In genomic region chr7:129191272-129191671, GRCh38 we compare ENCODE assay signal across 17 cellular contexts. TPM values are rescaled to one million over a fixed set of nuclear protein-coding genes. Genes with fewer than 3 reads are reported as not detected.
A peak's percentile ranks its signal among the peaks of the same experiment; 100 is the strongest.
DNase-seq lines count a peak whose midpoint lies in the region; ATAC-seq and TF ChIP-seq lines count a peak whose summit lies in the region.
"Had no signal": no experiment of that assay in that cellular context is flagged by ENCODE, and none has a peak within 500 bp of the region (broad histone marks: within the 10 kb centered on the region; RNA-seq: fewer than 3 reads in every experiment).

No MANE protein-coding gene starts in this region.

- CTCF ChIA-PET in HEK293 (lab: Yijun Ruan, JAX) = interaction anchor here (1.6 kb wide), 1 partner anchor 28 kb away, joined by 7 read pairs; no protein-coding TSS in a partner anchor

- WGBS in trophoblast cell (ENCODE audit: extremely low coverage, insufficient coverage, insufficient read length) = no CpG with 5 or more reads among the region's 3 CpGs
- 48% methylated on average over 3 of the region's 3 CpGs for WGBS in suprapubic skin

- no peak overlapping the region for H3K23ac ChIP-seq in trophoblast cell (ENCODE audit: low read length)

- H2BK12ac ChIP-seq in trophoblast cell (ENCODE audit: low read length) = no peak overlapping the region

- no peak overlapping the region for H3K4ac ChIP-seq in trophoblast cell (ENCODE audit: low read depth, low read length)

- TF ChIP-seq POLR2A in suprapubic skin (IDR thresholded peaks at IDR 0.05) = no peak

- no peak overlapping the region for H2AFZ ChIP-seq in DND-41 (ENCODE audit: low read depth, low read length)
- H2AFZ ChIP-seq in trophoblast cell (ENCODE audit: insufficient read depth, low read length, poor library complexity) = no peak overlapping the region

- TF ChIP-seq EP300 in suprapubic skin (IDR thresholded peaks at IDR 0.05) = no peak

- no peak overlapping the region for H4K12ac ChIP-seq in trophoblast cell (ENCODE audit: low read depth, low read length)

- H3K4me3 ChIP-seq in DND-41 (ENCODE audit: low read depth in 1 of 2, low read length in 2 of 2) = no peak overlapping the region
- H3K4me3 ChIP-seq in HEK293 (ENCODE audit: low read depth, low read length) = no peak overlapping the region
- H3K4me3 ChIP-seq in trophoblast cell (ENCODE audit: low read depth, low read length) = no peak overlapping the region
- H3K4me3 ChIP-seq in suprapubic skin = no peak overlapping the region
- H3K4me3 ChIP-seq: K562 had no signal

- H3K79me2 ChIP-seq in DND-41 (ENCODE audit: insufficient read depth, low read length) = no peaks in the 10 kb centered on the region; the same call in none of the 2 replicates
- H3K79me2 ChIP-seq in trophoblast cell (ENCODE audit: control insufficient read depth, insufficient read depth, low read length, poor library complexity) = peaks cover 12% of the 10 kb centered on the region

- no peak overlapping the region for H3K27ac ChIP-seq in DND-41 (ENCODE audit: low read length)
- H3K27ac ChIP-seq in HEK293 (ENCODE audit: extremely low read depth, low read depth, low read length) = no peak overlapping the region
- no peak overlapping the region for H3K27ac ChIP-seq in trophoblast cell (ENCODE audit: low read depth, low read length)
- H3K27ac ChIP-seq in suprapubic skin = no peak overlapping the region

- H3K9ac ChIP-seq in DND-41 (ENCODE audit: low read depth, low read length) (no peak overlapping the region), trophoblast cell (ENCODE audit: low read length) (no peak overlapping the region)

- H3K27me3 ChIP-seq in DND-41 (ENCODE audit: insufficient read depth, low read length, poor library complexity) = peaks cover 30% of the 10 kb centered on the region
- H3K27me3 ChIP-seq in trophoblast cell (ENCODE audit: insufficient read depth, low read length) = no peaks in the 10 kb centered on the region
- no peaks in the 10 kb centered on the region for H3K27me3 ChIP-seq in suprapubic skin

- H3K18ac ChIP-seq in trophoblast cell (ENCODE audit: low read length) = peak overlapping the region; percentile 23

- H3K4me2 ChIP-seq in DND-41 (ENCODE audit: insufficient read depth, low read length) (peak overlapping the region; percentile 25; the same call in 1 of the 2 replicates), trophoblast cell (ENCODE audit: low read length) (no peak overlapping the region)

- H4K91ac ChIP-seq in trophoblast cell (ENCODE audit: low read depth, low read length) = no peak overlapping the region

- DNase-seq in DND-41 = no peak
- DNase-seq in left lobe of liver (ENCODE audit: low spot score) = no peak
- DNase-seq in trophoblast cell = no peak
- DNase-seq in NCI-H2171 (lab: John Stamatoyannopoulos, UW) = no peak
- DNase-seq in suprapubic skin (ENCODE audit: low spot score in 2 of 2) = no peak
- DNase-seq in SIG-M5 (lab: John Stamatoyannopoulos, UW) = no peak
- DNase-seq: ACHN; Calu3; CD4-positive, alpha-beta memory T cell; DMS53; NCI-H1417 treated with DMSO at 0.1 percent for 48 hours; NCI-H2029; NCI-H510A; Right ventricle myocardium superior had no signal

- POLR2A ChIA-PET in HEK293 (lab: Yijun Ruan, JAX) = no interaction called here

- H3K36me3 ChIP-seq in DND-41 (ENCODE audit: insufficient read depth, low read length) = no peaks in the 10 kb centered on the region; the same call in 1 of the 2 replicates
- H3K36me3 ChIP-seq in HEK293 (ENCODE audit: control insufficient read depth in 2 of 2, insufficient read depth in 1 of 2, low read length in 2 of 2) = peaks cover 4 to 24% of the 10 kb centered on the region in 2 experiments; a peak in 2 of 3 replicates
- H3K36me3 ChIP-seq in trophoblast cell (ENCODE audit: control insufficient read depth in 1 of 2, insufficient read depth in 2 of 2, low read length in 2 of 2) = no peaks in the 10 kb centered on the region
- no peaks in the 10 kb centered on the region for H3K36me3 ChIP-seq in suprapubic skin

- TF ChIP-seq CTCF in DND-41 (IDR thresholded peaks at IDR 0.05; ENCODE audit: borderline replicate concordance, extremely low read depth, low read length, poor library complexity, severe bottlenecking) (no peak), HEK293 (tag by site-specific recombination; IDR thresholded peaks at IDR 0.05) (no peak), suprapubic skin (IDR thresholded peaks at IDR 0.05) (no peak)

- H3K9me3 ChIP-seq in DND-41 (ENCODE audit: insufficient read depth, low read length, severe bottlenecking) (no peaks in the 10 kb centered on the region), HEK293 (ENCODE audit: control insufficient read depth, insufficient read depth, low read depth, low read length) (no peaks in the 10 kb centered on the region), trophoblast cell (ENCODE audit: insufficient read depth, low read depth, low read length) (no peaks in the 10 kb centered on the region), suprapubic skin (no peaks in the 10 kb centered on the region)

- no peak overlapping the region for H4K8ac ChIP-seq in trophoblast cell (ENCODE audit: low read depth, low read length)

- H2BK5ac ChIP-seq in trophoblast cell (ENCODE audit: low read depth, low read length, poor library complexity) = no peak overlapping the region

- H2BK120ac ChIP-seq in trophoblast cell (ENCODE audit: insufficient read depth, low read length, poor library complexity) = no peak overlapping the region

- no peak for ATAC-seq in DND-41 (ENCODE audit: insufficient read depth, low read depth)
- peak; percentile 9 for ATAC-seq in left lobe of liver
- ATAC-seq: K562, SK-N-SH treated with all-trans-retinoic acid at 6 μM for 48 hours had no signal

- H3K4me1 ChIP-seq in DND-41 (ENCODE audit: insufficient read depth, low read length) (peaks cover 27% of the 10 kb centered on the region), HEK293 (ENCODE audit: control insufficient read depth, insufficient read depth, low read length) (no peaks in the 10 kb centered on the region; the same call in 1 of the 2 replicates), trophoblast cell (ENCODE audit: control insufficient read depth in 1 of 2, insufficient read depth in 2 of 2, low read length in 2 of 2) (peaks cover 10 to 11% of the 10 kb centered on the region in 2 experiments), suprapubic skin (peaks cover 33% of the 10 kb centered on the region)

- H3K79me1 ChIP-seq in trophoblast cell (ENCODE audit: low read length) = peaks cover 10% of the 10 kb centered on the region

- no peak overlapping the region for H3K14ac ChIP-seq in trophoblast cell (ENCODE audit: low read length)

- H4K20me1 ChIP-seq in DND-41 (ENCODE audit: insufficient read depth, low read length) = peaks cover 15% of the 10 kb centered on the region; the same call in 1 of the 2 replicates

- no peak overlapping the region for H2AK5ac ChIP-seq in trophoblast cell (ENCODE audit: low read length)

TF ChIP-seq in HEK293, 187 proteins besides CTCF, POLR2A, EP300 and RAD21 (continues in another document):
- TF ChIP-seq ZNF155 (tag by site-specific recombination; IDR thresholded peaks at IDR 0.05) (no peak), ZNF600 (tag by site-specific recombination; IDR thresholded peaks at IDR 0.05) (peak; percentile 62), ZNF274 (IDR thresholded peaks at IDR 0.05; ENCODE audit: low read length) (no peak), ZNF274 (tag by site-specific recombination; IDR thresholded peaks at IDR 0.05; ENCODE audit: borderline replicate concordance) (no peak), ZNF214 (tag by site-specific recombination; IDR thresholded peaks at IDR 0.05; ENCODE audit: borderline replicate concordance) (no peak), ZFP37 (tag by site-specific recombination; IDR thresholded peaks at IDR 0.05) (no peak)

RNA-seq across cellular contexts. Expression of gene SMO, which starts 2.8 kb away (rescaled TPM):
- total RNA-seq in left lobe of liver = 22.1 TPM
- polyA plus RNA-seq in trophoblast cell (2013) = 18.5 and 18.9 TPM in 2 replicates
- 10 to 100 TPM; 13.8 to 34.5 (median 18.1) TPM for total RNA-seq in suprapubic skin
- total RNA-seq: CD4-positive, alpha-beta memory T cell had no signal
- polyA plus RNA-seq: CD4-positive, alpha-beta memory T cell had no signal

RNA-seq across cellular contexts. Expression of gene AHCYL2, which starts 33.6 kb away (rescaled TPM):
- 9.9 TPM for total RNA-seq in left lobe of liver
- 5.2 and 5.3 TPM in 2 replicates for polyA plus RNA-seq in trophoblast cell (2013)
- total RNA-seq in suprapubic skin = 10 to 100 TPM; 33.5 to 61.2 (median 41.7) TPM

RNA-seq across cellular contexts. Expression of gene TSPAN33, which starts 46.8 kb away (rescaled TPM):
- total RNA-seq in left lobe of liver (33.7 TPM), suprapubic skin (10 to 100 TPM in 3 of 4 donors, 1 to 10 TPM in 1; 9.1 to 17.9 (median 11.1) TPM)
- polyA plus RNA-seq in trophoblast cell (2013) = 2.3 and 2.6 TPM in 2 replicates
